1 cellular context compared by ENCODE assay signal in genomic region chr12:52119398-52120254, GRCh38.
A peak's percentile ranks its signal among the peaks of the same experiment; 100 is the strongest.
TF ChIP-seq lines count a peak whose summit lies in the region.

No MANE protein-coding gene starts in this region.

TF ChIP-seq in H1, 55 proteins besides CTCF, POLR2A, EP300 and RAD21:
- TF ChIP-seq SIX5 (IDR thresholded peaks at IDR 0.05; ENCODE audit: low read depth, low read length) (no peak), FOSL1 (IDR thresholded peaks at IDR 0.05; ENCODE audit: insufficient read depth, low read depth, low read length) (no peak), POU5F1 (IDR thresholded peaks at IDR 0.05; ENCODE audit: low read depth, low read length) (no peak), RFX5 (IDR thresholded peaks at IDR 0.05; ENCODE audit: borderline replicate concordance, low read depth, low read length) (no peak), ASH2L (IDR thresholded peaks at IDR 0.05; ENCODE audit: low read length) (peak; percentile 28), CREB1 (IDR thresholded peaks at IDR 0.05) (0 out of 2 replicates have a peak, but pooled peaks have one; percentile 22), BRCA1 (IDR thresholded peaks at IDR 0.05; ENCODE audit: low read depth, low read length) (no peak), ATF3 (IDR thresholded peaks at IDR 0.05; ENCODE audit: insufficient read depth, low read depth, low read length) (no peak), HDAC2 (IDR thresholded peaks at IDR 0.05; ENCODE audit: borderline replicate concordance in 1 of 2, low read depth in 2 of 2, low read length in 2 of 2) (no peak), SIRT6 (IDR thresholded peaks at IDR 0.05; ENCODE audit: low read length) (no peak), TBP (IDR thresholded peaks at IDR 0.05; ENCODE audit: low read depth, low read length) (no peak), TAF1 (IDR thresholded peaks at IDR 0.05; ENCODE audit: low read depth, low read length) (no peak; the same call in 1 of the 2 replicates), SP4 (IDR thresholded peaks at IDR 0.05; ENCODE audit: low read length) (no peak), NANOG (IDR thresholded peaks at IDR 0.05; ENCODE audit: insufficient read depth, low read depth, low read length, poor library complexity, severe bottlenecking) (peak; percentile 25), KDM1A (IDR thresholded peaks at IDR 0.05; ENCODE audit: borderline replicate concordance, low read length) (no peak), KDM5A (IDR thresholded peaks at IDR 0.05; ENCODE audit: low read length) (no peak), CBX5 (IDR thresholded peaks at IDR 0.05; ENCODE audit: low read depth, low read length) (no peak), JUND (IDR thresholded peaks at IDR 0.05; ENCODE audit: low read length) (no peak), CEBPB (IDR thresholded peaks at IDR 0.05; ENCODE audit: low read depth, low read length) (no peak), CHD2 (IDR thresholded peaks at IDR 0.05; ENCODE audit: low read length) (no peak), BCL11A (IDR thresholded peaks at IDR 0.05; ENCODE audit: low read depth in 2 of 2, low read length in 2 of 2) (no peak), CTBP2 (IDR thresholded peaks at IDR 0.05; ENCODE audit: borderline replicate concordance, insufficient read depth, insufficient read length, low read length) (no peak), EGR1 (IDR thresholded peaks at IDR 0.05; ENCODE audit: borderline replicate concordance, low read depth, low read length) (peak; percentile 36; the same call in 1 of the 2 replicates), SP2 (IDR thresholded peaks at IDR 0.05; ENCODE audit: low read length) (no peak), CHD1 (IDR thresholded peaks at IDR 0.05; ENCODE audit: low read depth, low read length) (no peak), JUN (IDR thresholded peaks at IDR 0.05; ENCODE audit: low read depth, low read length) (no peak), RBBP5 (IDR thresholded peaks at IDR 0.05; ENCODE audit: borderline replicate concordance, low read depth, low read length) (no peak), NRF1 (IDR thresholded peaks at IDR 0.05; ENCODE audit: low read depth, low read length) (no peak), KDM4A (IDR thresholded peaks at IDR 0.05; ENCODE audit: low read depth, low read length, severe bottlenecking) (no peak), BACH1 (IDR thresholded peaks at IDR 0.05; ENCODE audit: low read length) (no peak), GABPA (IDR thresholded peaks at IDR 0.05; ENCODE audit: borderline replicate concordance, insufficient read depth, low read length) (no peak), TEAD4 (IDR thresholded peaks at IDR 0.05; ENCODE audit: low read depth, low read length) (no peak), SUZ12 (IDR thresholded peaks at IDR 0.05; ENCODE audit: low read length) (no peak)
- TF ChIP-seq, protein P1, sequence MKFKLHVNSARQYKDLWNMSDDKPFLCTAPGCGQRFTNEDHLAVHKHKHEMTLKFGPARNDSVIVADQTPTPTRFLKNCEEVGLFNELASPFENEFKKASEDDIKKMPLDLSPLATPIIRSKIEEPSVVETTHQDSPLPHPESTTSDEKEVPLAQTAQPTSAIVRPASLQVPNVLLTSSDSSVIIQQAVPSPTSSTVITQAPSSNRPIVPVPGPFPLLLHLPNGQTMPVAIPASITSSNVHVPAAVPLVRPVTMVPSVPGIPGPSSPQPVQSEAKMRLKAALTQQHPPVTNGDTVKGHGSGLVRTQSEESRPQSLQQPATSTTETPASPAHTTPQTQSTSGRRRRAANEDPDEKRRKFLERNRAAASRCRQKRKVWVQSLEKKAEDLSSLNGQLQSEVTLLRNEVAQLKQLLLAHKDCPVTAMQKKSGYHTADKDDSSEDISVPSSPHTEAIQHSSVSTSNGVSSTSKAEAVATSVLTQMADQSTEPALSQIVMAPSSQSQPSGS (IDR thresholded peaks at IDR 0.05; ENCODE audit: low read length), result no peak
- TF ChIP-seq, protein P2, sequence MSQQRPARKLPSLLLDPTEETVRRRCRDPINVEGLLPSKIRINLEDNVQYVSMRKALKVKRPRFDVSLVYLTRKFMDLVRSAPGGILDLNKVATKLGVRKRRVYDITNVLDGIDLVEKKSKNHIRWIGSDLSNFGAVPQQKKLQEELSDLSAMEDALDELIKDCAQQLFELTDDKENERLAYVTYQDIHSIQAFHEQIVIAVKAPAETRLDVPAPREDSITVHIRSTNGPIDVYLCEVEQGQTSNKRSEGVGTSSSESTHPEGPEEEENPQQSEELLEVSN (IDR thresholded peaks at IDR 0.05), result peak; percentile 35; the same call in 1 of the 2 replicates
- TF ChIP-seq, protein P3, sequence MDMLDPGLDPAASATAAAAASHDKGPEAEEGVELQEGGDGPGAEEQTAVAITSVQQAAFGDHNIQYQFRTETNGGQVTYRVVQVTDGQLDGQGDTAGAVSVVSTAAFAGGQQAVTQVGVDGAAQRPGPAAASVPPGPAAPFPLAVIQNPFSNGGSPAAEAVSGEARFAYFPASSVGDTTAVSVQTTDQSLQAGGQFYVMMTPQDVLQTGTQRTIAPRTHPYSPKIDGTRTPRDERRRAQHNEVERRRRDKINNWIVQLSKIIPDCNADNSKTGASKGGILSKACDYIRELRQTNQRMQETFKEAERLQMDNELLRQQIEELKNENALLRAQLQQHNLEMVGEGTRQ (IDR thresholded peaks at IDR 0.05; ENCODE audit: low read length), result no peak
- TF ChIP-seq, protein P4, sequence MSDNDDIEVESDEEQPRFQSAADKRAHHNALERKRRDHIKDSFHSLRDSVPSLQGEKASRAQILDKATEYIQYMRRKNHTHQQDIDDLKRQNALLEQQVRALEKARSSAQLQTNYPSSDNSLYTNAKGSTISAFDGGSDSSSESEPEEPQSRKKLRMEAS (IDR thresholded peaks at IDR 0.05), result peak; percentile 45
